ENCODE assay signal across 20 cellular contexts in genomic region chr6:42268016-42268834, GRCh38.
"Had no signal": no experiment of that assay in that cellular context is flagged by ENCODE, and none has a peak within 500 bp of the region (broad histone marks: within the 10 kb centered on the region; RNA-seq: fewer than 3 reads in every experiment).

No MANE protein-coding gene starts in this region.

- H3K27ac ChIP-seq: epithelial cell of prostate, heart left ventricle, ovary, psoas muscle, right atrium auricular region, stomach, suprapubic skin, uterus, WERI-Rb-1 had no signal

- H3K27me3 ChIP-seq: heart left ventricle, ovary, right atrium auricular region, stomach, suprapubic skin, uterus had no signal

- H3K27me3 Mint-ChIP-seq: activated naive CD4-positive, alpha-beta T cell treated with anti-CD3 and anti-CD28 coated beads, Interleukin-2, amount 50 U/mL, for 24 hours; memory B cell; natural killer cell treated with Interleukin-12 subunit alpha and Interleukin-12 subunit beta and Interleukin-15 and Interleukin-18, amount 100 ng/mL, for 72 hours had no signal

- H3K9me3 ChIP-seq: heart left ventricle, ovary, psoas muscle, right atrium auricular region, stomach, suprapubic skin, uterus had no signal

- DNase-seq: activated CD4-positive, alpha-beta T cell treated with anti-CD3 and anti-CD28 coated beads, Interleukin-2, amount 50 U/mL, for 4 hours; activated gamma-delta T cell; amygdala; heart left ventricle; islet precursor cell; left colon; ovary; psoas muscle; stimulated activated CD4-positive, alpha-beta T cell treated with anti-CD3 and anti-CD28 coated beads, Interleukin-12 subunit alpha, Interleukin-12 subunit beta, amount 100 ng/mL, for 4 hours; stomach; T-helper 1 cell; trophoblast cell; uterus; WERI-Rb-1 had no signal

- H3K4me3 ChIP-seq: heart left ventricle, ovary, psoas muscle, right atrium auricular region, stomach, suprapubic skin, uterus had no signal

- H3K36me3 Mint-ChIP-seq: memory B cell had no signal

- H3K9me3 Mint-ChIP-seq: activated naive CD4-positive, alpha-beta T cell treated with anti-CD3 and anti-CD28 coated beads, Interleukin-2, amount 50 U/mL, for 24 hours; memory B cell; natural killer cell treated with Interleukin-12 subunit alpha and Interleukin-12 subunit beta and Interleukin-15 and Interleukin-18, amount 100 ng/mL, for 72 hours had no signal

- H3K27ac Mint-ChIP-seq: memory B cell; natural killer cell treated with Interleukin-12 subunit alpha and Interleukin-12 subunit beta and Interleukin-15 and Interleukin-18, amount 100 ng/mL, for 72 hours had no signal

- H3K4me3 Mint-ChIP-seq: activated naive CD4-positive, alpha-beta T cell treated with anti-CD3 and anti-CD28 coated beads, Interleukin-2, amount 50 U/mL, for 24 hours; memory B cell; natural killer cell treated with Interleukin-12 subunit alpha and Interleukin-12 subunit beta and Interleukin-15 and Interleukin-18, amount 100 ng/mL, for 72 hours had no signal

- H3K36me3 ChIP-seq: ovary, right atrium auricular region, uterus had no signal

- H3K4me1 ChIP-seq: psoas muscle, uterus had no signal

- ATAC-seq: heart left ventricle, left colon, psoas muscle had no signal
